Comparison of ENCODE assay signal across 1 cellular context in the genomic region with DNA sequence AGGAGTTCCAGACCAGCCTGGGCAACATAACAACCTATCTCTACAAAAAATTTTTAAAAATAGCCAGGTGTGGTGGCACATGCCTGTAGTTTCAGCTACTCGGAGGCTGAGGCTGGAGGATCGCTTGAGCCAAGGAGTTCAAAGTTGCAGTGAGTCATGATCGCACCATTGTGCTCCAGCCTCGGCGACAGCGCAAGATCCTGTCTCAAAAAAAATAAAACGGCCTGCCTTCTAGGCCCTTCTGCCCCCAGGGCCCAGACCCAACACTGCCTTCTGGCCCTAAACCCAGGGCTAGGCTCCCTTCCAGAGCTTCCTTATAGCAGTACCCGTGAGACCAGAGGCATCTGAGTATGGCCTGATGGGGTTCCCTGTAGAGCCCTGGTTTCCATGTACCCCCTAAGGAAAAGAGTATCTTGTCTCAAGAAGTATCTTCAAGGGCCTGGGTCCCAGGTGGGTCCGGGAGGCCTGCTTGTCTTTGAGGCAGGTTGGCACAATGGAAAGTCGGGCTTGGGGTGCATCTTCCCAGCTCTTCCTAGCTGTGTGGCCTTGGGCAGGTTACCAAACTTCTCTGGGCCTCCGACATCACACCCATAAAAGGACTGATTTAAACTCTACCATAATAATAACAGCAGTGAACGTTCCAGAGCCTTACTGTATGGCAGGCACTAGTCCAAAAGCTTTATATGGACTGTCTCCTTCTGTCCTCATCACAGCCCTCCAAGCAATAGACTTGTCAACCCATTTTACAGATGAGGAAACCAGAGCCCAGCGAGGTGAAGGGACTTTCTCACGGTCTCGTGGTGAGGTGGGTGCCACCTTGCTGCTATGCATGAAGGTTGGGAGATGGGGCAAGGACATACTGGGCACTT.
TF ChIP-seq lines count a peak whose summit lies in the region.

No MANE protein-coding gene starts in this region.

TF ChIP-seq in HepG2, 621 proteins besides CTCF, POLR2A, EP300 and RAD21:
- TF ChIP-seq ZBTB21 (CRISPR knock-in tag; IDR thresholded peaks at IDR 0.05) (no peak), ZNF768 (CRISPR knock-in tag; IDR thresholded peaks at IDR 0.05) (peak; percentile 71), ZBTB3 (CRISPR knock-in tag; IDR thresholded peaks at IDR 0.05; ENCODE audit: borderline replicate concordance, low read depth) (no peak), ZNF629 (CRISPR knock-in tag; conservative IDR thresholded peaks at IDR 0.05) (peak; percentile 83), FIP1L1 (IDR thresholded peaks at IDR 0.05; ENCODE audit: borderline replicate concordance, insufficient read depth, low read depth, low read length) (no peak), ZNF746 (CRISPR knock-in tag; IDR thresholded peaks at IDR 0.05) (no peak), ZFP36L2 (CRISPR knock-in tag; IDR thresholded peaks at IDR 0.05) (no peak)
- TF ChIP-seq, protein P1, sequence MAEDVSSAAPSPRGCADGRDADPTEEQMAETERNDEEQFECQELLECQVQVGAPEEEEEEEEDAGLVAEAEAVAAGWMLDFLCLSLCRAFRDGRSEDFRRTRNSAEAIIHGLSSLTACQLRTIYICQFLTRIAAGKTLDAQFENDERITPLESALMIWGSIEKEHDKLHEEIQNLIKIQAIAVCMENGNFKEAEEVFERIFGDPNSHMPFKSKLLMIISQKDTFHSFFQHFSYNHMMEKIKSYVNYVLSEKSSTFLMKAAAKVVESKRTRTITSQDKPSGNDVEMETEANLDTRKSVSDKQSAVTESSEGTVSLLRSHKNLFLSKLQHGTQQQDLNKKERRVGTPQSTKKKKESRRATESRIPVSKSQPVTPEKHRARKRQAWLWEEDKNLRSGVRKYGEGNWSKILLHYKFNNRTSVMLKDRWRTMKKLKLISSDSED (CRISPR knock-in tag; IDR thresholded peaks at IDR 0.05), result no peak
